ENCODE assay signal across 1 cellular context in the genomic region with DNA sequence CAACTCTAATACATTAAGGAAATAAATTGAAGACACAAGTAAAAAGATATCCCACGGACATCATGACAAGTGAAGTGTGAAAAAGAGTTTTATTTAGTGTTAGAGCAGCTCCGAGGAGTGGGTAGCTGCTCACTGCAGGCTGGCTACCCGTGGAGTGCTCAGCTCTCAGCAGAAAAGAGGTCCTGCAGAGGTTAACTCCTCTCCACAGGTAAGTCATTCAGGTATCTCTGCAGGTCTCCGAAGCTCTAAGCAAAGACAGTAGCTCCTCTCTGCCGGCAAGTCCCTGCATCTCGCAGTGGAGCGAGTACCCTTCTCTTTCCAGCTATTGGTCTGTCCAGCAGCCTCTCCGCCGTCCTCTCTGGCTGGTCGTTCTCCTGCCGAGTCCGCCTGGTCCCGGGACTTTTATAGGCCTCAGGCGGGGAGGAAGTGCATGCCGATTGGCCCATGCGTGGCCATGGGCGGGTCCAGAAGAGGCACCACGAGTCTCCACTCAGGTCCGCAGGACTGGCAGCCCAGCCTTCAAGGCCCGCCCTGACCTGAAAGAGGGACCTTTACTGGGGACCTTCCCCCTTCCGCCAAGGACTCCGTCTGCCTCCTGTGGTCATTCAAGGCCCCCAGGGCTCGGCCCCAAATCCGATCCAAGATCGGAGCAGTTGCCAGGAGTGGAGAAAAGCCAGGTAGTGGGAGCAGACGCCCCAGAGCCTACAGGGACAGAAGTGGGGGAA.
A peak's percentile ranks its signal among the peaks of the same experiment; 100 is the strongest.
TF ChIP-seq lines count a peak whose summit lies in the region.

No MANE protein-coding gene starts in this region.

TF ChIP-seq in WTC11, 78 proteins besides CTCF, POLR2A, EP300 and RAD21 (continued from another document):
- TF ChIP-seq, protein P1, sequence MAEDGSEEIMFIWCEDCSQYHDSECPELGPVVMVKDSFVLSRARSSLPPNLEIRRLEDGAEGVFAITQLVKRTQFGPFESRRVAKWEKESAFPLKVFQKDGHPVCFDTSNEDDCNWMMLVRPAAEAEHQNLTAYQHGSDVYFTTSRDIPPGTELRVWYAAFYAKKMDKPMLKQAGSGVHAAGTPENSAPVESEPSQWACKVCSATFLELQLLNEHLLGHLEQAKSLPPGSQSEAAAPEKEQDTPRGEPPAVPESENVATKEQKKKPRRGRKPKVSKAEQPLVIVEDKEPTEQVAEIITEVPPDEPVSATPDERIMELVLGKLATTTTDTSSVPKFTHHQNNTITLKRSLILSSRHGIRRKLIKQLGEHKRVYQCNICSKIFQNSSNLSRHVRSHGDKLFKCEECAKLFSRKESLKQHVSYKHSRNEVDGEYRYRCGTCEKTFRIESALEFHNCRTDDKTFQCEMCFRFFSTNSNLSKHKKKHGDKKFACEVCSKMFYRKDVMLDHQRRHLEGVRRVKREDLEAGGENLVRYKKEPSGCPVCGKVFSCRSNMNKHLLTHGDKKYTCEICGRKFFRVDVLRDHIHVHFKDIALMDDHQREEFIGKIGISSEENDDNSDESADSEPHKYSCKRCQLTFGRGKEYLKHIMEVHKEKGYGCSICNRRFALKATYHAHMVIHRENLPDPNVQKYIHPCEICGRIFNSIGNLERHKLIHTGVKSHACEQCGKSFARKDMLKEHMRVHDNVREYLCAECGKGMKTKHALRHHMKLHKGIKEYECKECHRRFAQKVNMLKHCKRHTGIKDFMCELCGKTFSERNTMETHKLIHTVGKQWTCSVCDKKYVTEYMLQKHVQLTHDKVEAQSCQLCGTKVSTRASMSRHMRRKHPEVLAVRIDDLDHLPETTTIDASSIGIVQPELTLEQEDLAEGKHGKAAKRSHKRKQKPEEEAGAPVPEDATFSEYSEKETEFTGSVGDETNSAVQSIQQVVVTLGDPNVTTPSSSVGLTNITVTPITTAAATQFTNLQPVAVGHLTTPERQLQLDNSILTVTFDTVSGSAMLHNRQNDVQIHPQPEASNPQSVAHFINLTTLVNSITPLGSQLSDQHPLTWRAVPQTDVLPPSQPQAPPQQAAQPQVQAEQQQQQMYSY (CRISPR knock-in tag; IDR thresholded peaks at IDR 0.05): no peak
- TF ChIP-seq ETV6 (CRISPR knock-in tag; IDR thresholded peaks at IDR 0.05) (peak; percentile 38; the same call in 1 of the 2 replicates), EMX1 (CRISPR knock-in tag; IDR thresholded peaks at IDR 0.05) (no peak), CREB1 (CRISPR knock-in tag; IDR thresholded peaks at IDR 0.05) (no peak), E2F4 (CRISPR knock-in tag; IDR thresholded peaks at IDR 0.05; ENCODE audit: borderline replicate concordance, low read depth) (no peak), JAZF1 (CRISPR knock-in tag; IDR thresholded peaks at IDR 0.05) (no peak), ATF2 (CRISPR knock-in tag; IDR thresholded peaks at IDR 0.05; ENCODE audit: borderline replicate concordance, low read depth) (no peak), GRHL2 (CRISPR knock-in tag; IDR thresholded peaks at IDR 0.05; ENCODE audit: insufficient replicate concordance, severe bottlenecking) (no peak), TP53 (CRISPR knock-in tag; IDR thresholded peaks at IDR 0.05) (no peak), ZNF219 (CRISPR knock-in tag; IDR thresholded peaks at IDR 0.05; ENCODE audit: borderline replicate concordance) (no peak), MYBL2 (CRISPR knock-in tag; IDR thresholded peaks at IDR 0.05) (no peak), CBFB (CRISPR knock-in tag; IDR thresholded peaks at IDR 0.05; ENCODE audit: low read depth) (no peak), TCF7 (CRISPR knock-in tag; IDR thresholded peaks at IDR 0.05; ENCODE audit: low read depth) (no peak), MXD4 (CRISPR knock-in tag; IDR thresholded peaks at IDR 0.05; ENCODE audit: borderline replicate concordance) (no peak), TEAD1 (CRISPR knock-in tag; IDR thresholded peaks at IDR 0.05) (peak; percentile 84), CREM (CRISPR knock-in tag; IDR thresholded peaks at IDR 0.05) (0 out of 2 replicates have a peak, but pooled peaks have one; percentile 50), AR (CRISPR knock-in tag; IDR thresholded peaks at IDR 0.05) (no peak), NR1H2 (CRISPR knock-in tag; IDR thresholded peaks at IDR 0.05) (no peak), GTF2I (CRISPR knock-in tag; conservative IDR thresholded peaks at IDR 0.05) (no peak), ZNF396 (CRISPR knock-in tag; IDR thresholded peaks at IDR 0.05; ENCODE audit: borderline replicate concordance) (no peak), RELA (CRISPR knock-in tag; IDR thresholded peaks at IDR 0.05; ENCODE audit: borderline replicate concordance) (no peak), SP1 (CRISPR knock-in tag; conservative IDR thresholded peaks at IDR 0.05) (peak; percentile 80), ATF1 (CRISPR knock-in tag; IDR thresholded peaks at IDR 0.05) (no peak)
- TF ChIP-seq, protein P2, sequence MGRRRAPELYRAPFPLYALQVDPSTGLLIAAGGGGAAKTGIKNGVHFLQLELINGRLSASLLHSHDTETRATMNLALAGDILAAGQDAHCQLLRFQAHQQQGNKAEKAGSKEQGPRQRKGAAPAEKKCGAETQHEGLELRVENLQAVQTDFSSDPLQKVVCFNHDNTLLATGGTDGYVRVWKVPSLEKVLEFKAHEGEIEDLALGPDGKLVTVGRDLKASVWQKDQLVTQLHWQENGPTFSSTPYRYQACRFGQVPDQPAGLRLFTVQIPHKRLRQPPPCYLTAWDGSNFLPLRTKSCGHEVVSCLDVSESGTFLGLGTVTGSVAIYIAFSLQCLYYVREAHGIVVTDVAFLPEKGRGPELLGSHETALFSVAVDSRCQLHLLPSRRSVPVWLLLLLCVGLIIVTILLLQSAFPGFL (CRISPR knock-in tag; IDR thresholded peaks at IDR 0.05; ENCODE audit: borderline replicate concordance): no peak
- TF ChIP-seq, protein P3, sequence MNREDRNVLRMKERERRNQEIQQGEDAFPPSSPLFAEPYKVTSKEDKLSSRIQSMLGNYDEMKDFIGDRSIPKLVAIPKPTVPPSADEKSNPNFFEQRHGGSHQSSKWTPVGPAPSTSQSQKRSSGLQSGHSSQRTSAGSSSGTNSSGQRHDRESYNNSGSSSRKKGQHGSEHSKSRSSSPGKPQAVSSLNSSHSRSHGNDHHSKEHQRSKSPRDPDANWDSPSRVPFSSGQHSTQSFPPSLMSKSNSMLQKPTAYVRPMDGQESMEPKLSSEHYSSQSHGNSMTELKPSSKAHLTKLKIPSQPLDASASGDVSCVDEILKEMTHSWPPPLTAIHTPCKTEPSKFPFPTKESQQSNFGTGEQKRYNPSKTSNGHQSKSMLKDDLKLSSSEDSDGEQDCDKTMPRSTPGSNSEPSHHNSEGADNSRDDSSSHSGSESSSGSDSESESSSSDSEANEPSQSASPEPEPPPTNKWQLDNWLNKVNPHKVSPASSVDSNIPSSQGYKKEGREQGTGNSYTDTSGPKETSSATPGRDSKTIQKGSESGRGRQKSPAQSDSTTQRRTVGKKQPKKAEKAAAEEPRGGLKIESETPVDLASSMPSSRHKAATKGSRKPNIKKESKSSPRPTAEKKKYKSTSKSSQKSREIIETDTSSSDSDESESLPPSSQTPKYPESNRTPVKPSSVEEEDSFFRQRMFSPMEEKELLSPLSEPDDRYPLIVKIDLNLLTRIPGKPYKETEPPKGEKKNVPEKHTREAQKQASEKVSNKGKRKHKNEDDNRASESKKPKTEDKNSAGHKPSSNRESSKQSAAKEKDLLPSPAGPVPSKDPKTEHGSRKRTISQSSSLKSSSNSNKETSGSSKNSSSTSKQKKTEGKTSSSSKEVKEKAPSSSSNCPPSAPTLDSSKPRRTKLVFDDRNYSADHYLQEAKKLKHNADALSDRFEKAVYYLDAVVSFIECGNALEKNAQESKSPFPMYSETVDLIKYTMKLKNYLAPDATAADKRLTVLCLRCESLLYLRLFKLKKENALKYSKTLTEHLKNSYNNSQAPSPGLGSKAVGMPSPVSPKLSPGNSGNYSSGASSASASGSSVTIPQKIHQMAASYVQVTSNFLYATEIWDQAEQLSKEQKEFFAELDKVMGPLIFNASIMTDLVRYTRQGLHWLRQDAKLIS (CRISPR knock-in tag; IDR thresholded peaks at IDR 0.05; ENCODE audit: borderline replicate concordance): no peak
- TF ChIP-seq, protein P4, sequence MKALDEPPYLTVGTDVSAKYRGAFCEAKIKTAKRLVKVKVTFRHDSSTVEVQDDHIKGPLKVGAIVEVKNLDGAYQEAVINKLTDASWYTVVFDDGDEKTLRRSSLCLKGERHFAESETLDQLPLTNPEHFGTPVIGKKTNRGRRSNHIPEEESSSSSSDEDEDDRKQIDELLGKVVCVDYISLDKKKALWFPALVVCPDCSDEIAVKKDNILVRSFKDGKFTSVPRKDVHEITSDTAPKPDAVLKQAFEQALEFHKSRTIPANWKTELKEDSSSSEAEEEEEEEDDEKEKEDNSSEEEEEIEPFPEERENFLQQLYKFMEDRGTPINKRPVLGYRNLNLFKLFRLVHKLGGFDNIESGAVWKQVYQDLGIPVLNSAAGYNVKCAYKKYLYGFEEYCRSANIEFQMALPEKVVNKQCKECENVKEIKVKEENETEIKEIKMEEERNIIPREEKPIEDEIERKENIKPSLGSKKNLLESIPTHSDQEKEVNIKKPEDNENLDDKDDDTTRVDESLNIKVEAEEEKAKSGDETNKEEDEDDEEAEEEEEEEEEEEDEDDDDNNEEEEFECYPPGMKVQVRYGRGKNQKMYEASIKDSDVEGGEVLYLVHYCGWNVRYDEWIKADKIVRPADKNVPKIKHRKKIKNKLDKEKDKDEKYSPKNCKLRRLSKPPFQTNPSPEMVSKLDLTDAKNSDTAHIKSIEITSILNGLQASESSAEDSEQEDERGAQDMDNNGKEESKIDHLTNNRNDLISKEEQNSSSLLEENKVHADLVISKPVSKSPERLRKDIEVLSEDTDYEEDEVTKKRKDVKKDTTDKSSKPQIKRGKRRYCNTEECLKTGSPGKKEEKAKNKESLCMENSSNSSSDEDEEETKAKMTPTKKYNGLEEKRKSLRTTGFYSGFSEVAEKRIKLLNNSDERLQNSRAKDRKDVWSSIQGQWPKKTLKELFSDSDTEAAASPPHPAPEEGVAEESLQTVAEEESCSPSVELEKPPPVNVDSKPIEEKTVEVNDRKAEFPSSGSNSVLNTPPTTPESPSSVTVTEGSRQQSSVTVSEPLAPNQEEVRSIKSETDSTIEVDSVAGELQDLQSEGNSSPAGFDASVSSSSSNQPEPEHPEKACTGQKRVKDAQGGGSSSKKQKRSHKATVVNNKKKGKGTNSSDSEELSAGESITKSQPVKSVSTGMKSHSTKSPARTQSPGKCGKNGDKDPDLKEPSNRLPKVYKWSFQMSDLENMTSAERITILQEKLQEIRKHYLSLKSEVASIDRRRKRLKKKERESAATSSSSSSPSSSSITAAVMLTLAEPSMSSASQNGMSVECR (CRISPR knock-in tag; IDR thresholded peaks at IDR 0.05; ENCODE audit: borderline replicate concordance): no peak
- TF ChIP-seq, protein P5, sequence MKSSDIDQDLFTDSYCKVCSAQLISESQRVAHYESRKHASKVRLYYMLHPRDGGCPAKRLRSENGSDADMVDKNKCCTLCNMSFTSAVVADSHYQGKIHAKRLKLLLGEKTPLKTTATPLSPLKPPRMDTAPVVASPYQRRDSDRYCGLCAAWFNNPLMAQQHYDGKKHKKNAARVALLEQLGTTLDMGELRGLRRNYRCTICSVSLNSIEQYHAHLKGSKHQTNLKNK (CRISPR knock-in tag; IDR thresholded peaks at IDR 0.05): no peak
